Comparison of ENCODE assay signal across 1 cellular context in the genomic region with DNA sequence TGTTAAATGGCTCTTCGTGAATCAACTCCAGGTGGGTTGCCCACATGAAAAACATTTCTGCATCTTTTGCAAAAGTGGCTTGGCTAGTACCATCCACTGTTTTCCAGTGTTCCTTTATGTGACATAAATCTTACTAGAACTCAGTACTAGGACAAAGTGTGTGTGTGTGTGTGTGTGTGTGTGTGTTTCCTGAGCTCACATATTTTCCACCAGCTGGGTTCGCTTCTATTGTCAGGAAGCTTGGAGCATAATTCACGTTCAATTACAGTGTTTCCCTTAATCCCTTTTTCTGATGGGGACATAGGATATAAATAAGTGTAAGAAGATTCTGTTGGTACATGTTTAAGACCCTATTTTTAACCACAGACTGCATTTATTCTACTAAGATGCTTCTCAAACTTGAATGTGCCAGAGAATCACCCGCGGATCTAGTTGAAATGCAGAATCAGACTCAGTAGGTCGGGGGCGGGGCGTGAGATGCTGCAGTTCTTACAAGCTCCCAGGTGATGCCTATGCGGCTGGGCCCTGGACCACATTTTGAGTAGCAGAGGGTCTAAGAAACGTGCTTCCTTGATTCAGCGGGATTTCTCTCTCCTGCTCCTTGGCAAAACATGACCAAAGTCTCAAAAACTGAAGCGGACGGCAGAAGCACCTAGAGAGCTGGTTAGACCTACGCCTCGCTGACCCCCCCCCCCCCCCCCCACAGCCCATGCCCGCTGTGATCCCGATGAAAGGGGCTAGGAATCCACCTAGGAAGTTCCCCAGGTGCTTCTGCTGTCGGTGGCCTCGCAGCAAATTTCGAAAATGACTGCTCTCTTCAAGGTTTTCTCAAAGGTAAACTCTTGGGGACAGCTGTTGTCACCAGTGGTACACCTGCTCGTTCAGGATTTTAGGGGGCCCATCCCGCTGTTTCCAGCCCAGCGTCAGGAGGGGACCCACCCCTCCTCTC.
TF ChIP-seq lines count a peak whose summit lies in the region.

No MANE protein-coding gene starts in this region.

TF ChIP-seq in K562, 482 proteins besides CTCF, POLR2A, EP300 and RAD21 (continued from another document):
- TF ChIP-seq MYBL2 (IDR thresholded peaks at IDR 0.05; ENCODE audit: low read depth), result no peak
- TF ChIP-seq MYBL2 (CRISPR knock-in tag; IDR thresholded peaks at IDR 0.05; ENCODE audit: borderline replicate concordance), result no peak
TF ChIP-seq in K562: peak in this region for 1.
